17 cellular contexts compared by ENCODE assay signal in genomic region chr1:221892301-221892830, GRCh38.
"Had no signal": no experiment of that assay in that cellular context is flagged by ENCODE, and none has a peak within 500 bp of the region (broad histone marks: within the 10 kb centered on the region; RNA-seq: fewer than 3 reads in every experiment).

No MANE protein-coding gene starts in this region.

- ATAC-seq: activated CD4-positive, CD25-positive, alpha-beta regulatory T cell treated with anti-CD3 and anti-CD28 coated beads, Interleukin-2, amount 50 U/mL, for 24 hours; stimulated activated naive CD8-positive, alpha-beta T cell treated with anti-CD3 and anti-CD28 coated beads, Interleukin-15, amount 100 ng/mL, for 72 hours; upper lobe of right lung had no signal

- H3K4me3 ChIP-seq: ascending aorta, smooth muscle cell, thoracic aorta, upper lobe of right lung had no signal

- DNase-seq: activated CD4-positive, alpha-beta T cell treated with anti-CD3 and anti-CD28 coated beads, Interleukin-2, amount 10 ng/mL, durations not matched to agents 7 days and 5 days; activated CD8-positive, alpha-beta memory T cell treated with anti-CD3 and anti-CD28 coated beads, Interleukin-2, amount 50 U/mL, for 4 hours; activated effector memory CD4-positive, alpha-beta T cell treated with Interleukin-2 at 50 U/mL for 16 hours; activated naive CD4-positive, alpha-beta T cell treated with anti-CD3 and anti-CD28 coated beads, Interleukin-2, amount 50 U/mL, for 16 hours; activated T-cell treated with anti-CD3 and anti-CD28 coated beads, Interleukin-2, amount 50 U/mL, for 48 hours; cortex of kidney; glutamatergic neuron; naive B cell; stimulated activated CD4-positive, alpha-beta T cell treated with anti-CD3 and anti-CD28 coated beads, Interleukin-4, amount 100 ng/mL, for 1 hour; stimulated activated naive CD8-positive, alpha-beta T cell treated with anti-CD3 and anti-CD28 coated beads, Interleukin-15, amount 100 ng/mL, for 72 hours; upper lobe of right lung had no signal

- H3K4me2 ChIP-seq: smooth muscle cell had no signal

- H3K4me3 Mint-ChIP-seq: activated CD4-positive, alpha-beta T cell treated with anti-CD3 and anti-CD28 coated beads, Interleukin-2, amount 10 ng/mL, durations not matched to agents 7 days and 5 days; naive B cell; neural crest cell; stimulated activated naive CD8-positive, alpha-beta T cell treated with anti-CD3 and anti-CD28 coated beads, Interleukin-15, amount 100 ng/mL, for 72 hours; T-helper 1 cell treated with Interleukin-12 subunit alpha and Interleukin-12 subunit beta and Interleukin-4 antibody, amounts not matched to agents 30 μg/mL and 1 μg/mL, for 36 hours had no signal

- H3K36me3 ChIP-seq: ascending aorta, thoracic aorta, upper lobe of right lung had no signal

- H3K4me1 Mint-ChIP-seq: activated CD4-positive, alpha-beta T cell treated with anti-CD3 and anti-CD28 coated beads, Interleukin-2, amount 10 ng/mL, durations not matched to agents 7 days and 5 days; neural crest cell had no signal

- H3K27ac ChIP-seq: ascending aorta, thoracic aorta, upper lobe of right lung had no signal

- H3K4me1 ChIP-seq: ascending aorta, upper lobe of right lung had no signal

- H3K27me3 ChIP-seq: ascending aorta, upper lobe of right lung had no signal

- H3K9me3 ChIP-seq: ascending aorta, thoracic aorta, upper lobe of right lung had no signal

- H3K9me3 Mint-ChIP-seq: activated CD4-positive, alpha-beta T cell treated with anti-CD3 and anti-CD28 coated beads, Interleukin-2, amount 10 ng/mL, durations not matched to agents 7 days and 5 days; neural crest cell; stimulated activated naive CD8-positive, alpha-beta T cell treated with anti-CD3 and anti-CD28 coated beads, Interleukin-15, amount 100 ng/mL, for 72 hours; T-helper 1 cell treated with Interleukin-12 subunit alpha and Interleukin-12 subunit beta and Interleukin-4 antibody, amounts not matched to agents 30 μg/mL and 1 μg/mL, for 36 hours had no signal

- H3K36me3 Mint-ChIP-seq: naive B cell had no signal
